In genomic region chr7:137160236-137160635, GRCh38 we compare ENCODE assay signal across 1 cellular context.
TF ChIP-seq lines count a peak whose summit lies in the region.

No MANE protein-coding gene starts in this region.

TF ChIP-seq in IMR-90, 13 proteins besides CTCF, POLR2A, EP300 and RAD21:
- TF ChIP-seq RCOR1 (IDR thresholded peaks at IDR 0.05; ENCODE audit: insufficient replicate concordance, low read length) (no peak), CHD1 (IDR thresholded peaks at IDR 0.05; ENCODE audit: low read depth, low read length) (no peak), MAFK (IDR thresholded peaks at IDR 0.05; ENCODE audit: low read depth, low read length) (no peak), USF2 (IDR thresholded peaks at IDR 0.05; ENCODE audit: low read depth, low read length) (no peak)
TF ChIP-seq in IMR-90: peak in this region for 0.
